ENCODE assay signal across 8 cellular contexts in genomic region chr16:3717235-3718018, GRCh38. TPM values are rescaled to one million over a fixed set of nuclear protein-coding genes. Genes with fewer than 3 reads are reported as not detected.
DNase-seq lines count a peak whose midpoint lies in the region; ATAC-seq and TF ChIP-seq lines count a peak whose summit lies in the region.

TSS of gene TRAP1 (minus strand) at chr16:3717524. CDS start at chr16:3717508, 16 bp downstream.

- H3K79me2 ChIP-seq in MM.1S (ENCODE audit: low read length) (peaks cover 47% of the 10 kb centered on the region), osteoblast (ENCODE audit: insufficient read depth, low read length) (peaks cover 45% of the 10 kb centered on the region)

- TF ChIP-seq CTCF in MM.1S (IDR thresholded peaks at IDR 0.05; ENCODE audit: low read length) (no peak), osteoblast (IDR thresholded peaks at IDR 0.05; ENCODE audit: extremely low read depth, low read depth, low read length) (no peak)

- H4K20me1 ChIP-seq in MM.1S (ENCODE audit: insufficient read depth, low read length) (no peaks in the 10 kb centered on the region), osteoblast (ENCODE audit: insufficient read depth, low read length) (peaks cover 5% of the 10 kb centered on the region)

- H3K9ac ChIP-seq in ES-I3 (ENCODE audit: low read depth, low read length): peak within 1 kb of the TSS; percentile 87
- peak within 1 kb of the TSS; percentile 98 for H3K9ac ChIP-seq in MM.1S (ENCODE audit: low read length)

- H3K36me3 ChIP-seq in ES-I3 (ENCODE audit: insufficient read depth, low read length) (no peaks in the 10 kb centered on the region), H7 (replicated peaks; ENCODE audit: control insufficient read depth, insufficient read depth, low read length) (peaks cover 2% of the 10 kb centered on the region), MM.1S (replicated peaks; ENCODE audit: insufficient read depth, low read length) (no peaks in the 10 kb centered on the region), osteoblast (ENCODE audit: insufficient read depth, low read length) (peaks cover 11% of the 10 kb centered on the region)

- H3K27ac ChIP-seq in MM.1S (ENCODE audit: low read length) (peak within 1 kb of the TSS; percentile 52; the same call in 1 of the 2 replicates), osteoblast (ENCODE audit: low read depth, low read length) (peak within 1 kb of the TSS; percentile 93), temporal lobe (ENCODE audit: low read depth, low read length) (peak within 1 kb of the TSS; percentile 83)

- DNase-seq in H7 (peak; percentile 97), MM.1S (peak; percentile 82), SKM-1 (lab: John Stamatoyannopoulos, UW; ENCODE audit: unreplicated experiment) (peak; percentile 56), glomerular visceral epithelial cell (ENCODE audit: extremely low spot score) (peak; percentile 83), osteoblast (ENCODE audit: insufficient read length, low spot score, missing footprints) (peak; percentile 99)
- peak; percentile 91 for DNase-seq in activated naive CD4-positive, alpha-beta T cell treated with anti-CD3 and anti-CD28 coated beads, Interleukin-2, amount 50 U/mL, for 72 hours (ENCODE audit: low spot score in 2 of 2)

- H3K36me3 Mint-ChIP-seq in activated naive CD4-positive, alpha-beta T cell treated with anti-CD3 and anti-CD28 coated beads, Interleukin-2, amount 50 U/mL, for 72 hours: peaks cover 14 to 36% of the 10 kb centered on the region in 2 donors

- no peaks in the 10 kb centered on the region for H3K9me2 ChIP-seq in MM.1S (replicated peaks; ENCODE audit: insufficient read depth, low read length)

- peak; percentile 95 to 97 for ATAC-seq in activated naive CD4-positive, alpha-beta T cell treated with anti-CD3 and anti-CD28 coated beads, Interleukin-2, amount 50 U/mL, for 72 hours

- H3K4me2 ChIP-seq in MM.1S (ENCODE audit: low read depth, low read length): peak within 1 kb of the TSS; percentile 95
- peak within 1 kb of the TSS; percentile 100 for H3K4me2 ChIP-seq in osteoblast (ENCODE audit: insufficient read depth, low read length)

- H3K4me1 ChIP-seq in ES-I3 (ENCODE audit: insufficient read depth, low read length): no peaks in the 10 kb centered on the region
- peaks cover 4% of the 10 kb centered on the region; the same call in 1 of the 2 replicates for H3K4me1 ChIP-seq in MM.1S (ENCODE audit: low read length)
- H3K4me1 ChIP-seq in osteoblast (ENCODE audit: insufficient read depth, low read length): peaks cover 11% of the 10 kb centered on the region

- no peaks in the 10 kb centered on the region for H3K9me3 ChIP-seq in ES-I3 (ENCODE audit: control insufficient read depth, insufficient read depth, low read length)
- no peaks in the 10 kb centered on the region for H3K9me3 ChIP-seq in MM.1S (replicated peaks; ENCODE audit: insufficient read depth, low read length)
- no peaks in the 10 kb centered on the region for H3K9me3 ChIP-seq in osteoblast (ENCODE audit: low read depth, low read length)

- peak within 1 kb of the TSS; percentile 100 for H2AFZ ChIP-seq in MM.1S (ENCODE audit: low read length)
- H2AFZ ChIP-seq in osteoblast (ENCODE audit: low read length): peak within 1 kb of the TSS; percentile 99

- H3F3A ChIP-seq in MM.1S (ENCODE audit: insufficient read depth, low read length): no peaks in the 10 kb centered on the region

- no peaks in the 10 kb centered on the region for H3K9me3 Mint-ChIP-seq in activated naive CD4-positive, alpha-beta T cell treated with anti-CD3 and anti-CD28 coated beads, Interleukin-2, amount 50 U/mL, for 72 hours

- peak within 1 kb of the TSS; percentile 89 to 96 for H3K27ac Mint-ChIP-seq in activated naive CD4-positive, alpha-beta T cell treated with anti-CD3 and anti-CD28 coated beads, Interleukin-2, amount 50 U/mL, for 72 hours

- H3K4me3 ChIP-seq in H7 (ENCODE audit: insufficient read depth, low read depth, low read length) (peak within 1 kb of the TSS; percentile 99), MM.1S (ENCODE audit: low read length) (peak within 1 kb of the TSS; percentile 100), osteoblast (ENCODE audit: insufficient read depth, low read length) (peak within 1 kb of the TSS; percentile 92)

- H3K27me3 ChIP-seq in H7 (ENCODE audit: control insufficient read depth, insufficient read depth, low read length): no peaks in the 10 kb centered on the region
- H3K27me3 ChIP-seq in MM.1S (replicated peaks; ENCODE audit: insufficient read depth, low read length): no peaks in the 10 kb centered on the region
- H3K27me3 ChIP-seq in osteoblast (ENCODE audit: insufficient read depth, low read length): no peaks in the 10 kb centered on the region

RNA-seq across cellular contexts. Expression of gene TRAP1, which starts in this region (rescaled TPM):
- total RNA-seq in H7 (2014; rRNA removed; shearing (Covaris generic)): 219 and 221 TPM in 2 replicates
- total RNA-seq in activated naive CD4-positive, alpha-beta T cell treated with anti-CD3 and anti-CD28 coated beads, Interleukin-2, amount 50 U/mL, for 72 hours: 100 to 1,000 TPM; 191 to 276 TPM
- total RNA-seq in osteoblast (46.9 and 56.5 TPM in 2 replicates), temporal lobe (55.1 TPM)

Comparison
In these comparisons a context has a peak if more than half of its experiments do, and no peak if none do; other contexts are left out.
1. Peak in every context shown above with its lines: DNase-seq, ATAC-seq, H3K4me3 ChIP-seq and H3K27ac ChIP-seq.